33 cellular contexts compared by ENCODE assay signal in genomic region chr9:17403539-17403938, GRCh38.
"Had no signal": no experiment of that assay in that cellular context is flagged by ENCODE, and none has a peak within 500 bp of the region (broad histone marks: within the 10 kb centered on the region; RNA-seq: fewer than 3 reads in every experiment).

No MANE protein-coding gene starts in this region.

- DNase-seq: activated effector memory CD4-positive, alpha-beta T cell treated with anti-CD3 and anti-CD28 coated beads, Interleukin-2, amount 50 U/mL, for 16 hours; activated effector memory CD4-positive, alpha-beta T cell treated with Interleukin-2 at 50 U/mL for 16 hours; activated gamma-delta T cell; activated gamma-delta T cell treated with Interleukin-2 at 50 U/mL for 16 hours; activated naive CD4-positive, alpha-beta T cell; activated naive CD4-positive, alpha-beta T cell treated with anti-CD3 and anti-CD28 coated beads for 36 hours; activated naive CD4-positive, alpha-beta T cell treated with anti-CD3 and anti-CD28 coated beads, Interleukin-2, amount 10 ng/mL, durations not matched to agents 7 days and 5 days; activated naive CD4-positive, alpha-beta T cell treated with anti-CD3 and anti-CD28 coated beads, Interleukin-2, amount 50 U/mL, for 16 hours; activated naive CD4-positive, alpha-beta T cell treated with Interleukin-2 at 50 U/mL for 16 hours; activated naive CD8-positive, alpha-beta T cell treated with anti-CD3 and anti-CD28 coated beads for 36 hours; activated naive CD8-positive, alpha-beta T cell treated with anti-CD3 and anti-CD28 coated beads, Interleukin-2, amount 10 ng/mL, durations not matched to agents 7 days and 5 days; activated naive CD8-positive, alpha-beta T cell treated with anti-CD3 and anti-CD28 coated beads, Interleukin-2, amount 50 U/mL, for 24 hours; activated T-cell treated with anti-CD3 and anti-CD28 coated beads, Interleukin-2, amount 50 U/mL, for 24 hours; activated T-cell treated with anti-CD3 and anti-CD28 coated beads, Interleukin-2, amount 50 U/mL, for 4 hours; activated T-cell treated with anti-CD3 and anti-CD28 coated beads, Interleukin-2, amount 50 U/mL, for 48 hours; activated T-cell treated with anti-CD3 and anti-CD28 coated beads, Interleukin-2, amount 50 U/mL, for 72 hours; adrenal gland; amniotic stem cell; amygdala; anterior cingulate cortex; aorta; body of pancreas; brain microvascular endothelial cell; caudate nucleus; central memory CD4-positive, alpha-beta T cell; cerebellar nuclear complex had no signal

- H3K4me1 ChIP-seq: adrenal gland, ascending aorta, body of pancreas, breast epithelium had no signal

- FAIRE-seq: astrocyte, bronchial epithelial cell had no signal

- H3K27me3 ChIP-seq: adrenal gland, ascending aorta, body of pancreas, brain microvascular endothelial cell, breast epithelium, cardiac muscle cell had no signal

- H3K4me3 ChIP-seq: adrenal gland, ascending aorta, body of pancreas, breast epithelium, cardiac muscle cell had no signal

- H3K9me3 ChIP-seq: adrenal gland, ascending aorta, body of pancreas, breast epithelium had no signal

- H3K36me3 ChIP-seq: adrenal gland, brain microvascular endothelial cell, breast epithelium, cardiac muscle cell had no signal

- H3K27ac ChIP-seq: adrenal gland, ascending aorta, body of pancreas, brain microvascular endothelial cell, breast epithelium, cardiac muscle cell had no signal

- ATAC-seq: activated naive CD4-positive, alpha-beta T cell treated with anti-CD3 and anti-CD28 coated beads, Interleukin-2, amount 50 U/mL, for 72 hours; activated naive CD8-positive, alpha-beta T cell treated with anti-CD3 and anti-CD28 coated beads, Interleukin-2, amount 50 U/mL, for 24 hours; activated T-cell treated with anti-CD3 and anti-CD28 coated beads, Interleukin-2, amount 50 U/mL, for 4 hours; activated T-cell treated with anti-CD3 and anti-CD28 coated beads, Interleukin-2, amount 50 U/mL, for 72 hours; activated T-helper 17 cell treated with anti-CD3 and anti-CD28 coated beads, Interleukin-2, amount 50 U/mL, for 72 hours; body of pancreas had no signal
